8 cellular contexts compared by ENCODE assay signal in the genomic region with DNA sequence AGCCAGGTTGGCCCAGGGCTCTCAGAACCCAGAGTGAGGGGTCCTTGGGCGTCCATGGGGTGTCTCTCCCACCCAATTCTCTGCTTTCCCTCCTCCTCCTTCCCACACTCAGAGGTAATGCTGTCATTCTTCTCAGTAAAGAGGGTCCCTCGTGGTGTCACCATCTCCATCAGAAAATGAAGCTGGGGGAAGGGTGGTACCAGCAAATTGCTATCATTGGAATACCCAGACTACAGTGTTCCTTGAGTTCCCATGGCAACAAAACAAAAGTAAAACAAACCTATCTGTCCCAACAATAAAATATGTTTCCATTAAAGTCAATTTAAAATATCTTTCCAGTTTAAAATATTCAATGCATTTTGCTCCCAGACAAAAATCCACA.
A peak's percentile ranks its signal among the peaks of the same experiment; 100 is the strongest.
DNase-seq lines count a peak whose midpoint lies in the region; ATAC-seq and TF ChIP-seq lines count a peak whose summit lies in the region.

No MANE protein-coding gene starts in this region.

- peaks cover 43% of the 10 kb centered on the region for H3K36me3 ChIP-seq in right atrium auricular region
- H3K36me3 ChIP-seq in stomach: peaks cover 13 to 43% (median 38%) of the 10 kb centered on the region in 4 donors
- H3K36me3 ChIP-seq in MM.1S (replicated peaks; ENCODE audit: insufficient read depth, low read length): peaks cover 20% of the 10 kb centered on the region

- H3K36me3 Mint-ChIP-seq in activated CD4-positive, alpha-beta T cell treated with anti-CD3 and anti-CD28 coated beads for 36 hours (ENCODE audit: low read depth): peaks cover 89% of the 10 kb centered on the region
- peaks cover 57% of the 10 kb centered on the region for H3K36me3 Mint-ChIP-seq in activated T-helper 1 cell treated with anti-CD3 and anti-CD28 coated beads, Interleukin-12 subunit alpha, Interleukin-12 subunit beta, Interleukin-2, Interleukin-4 antibody, amounts not matched to agents 30 ng/mL and 10 ng/mL and 1 ng/mL, durations not matched to agents 14 hours and 24 hours and 36 hours (ENCODE audit: low read depth)

- intact Hi-C loops in activated CD4-positive, alpha-beta T cell treated with anti-CD3 and anti-CD28 coated beads for 36 hours (cut with DNase I, micrococcal nuclease): loop anchor here in 1 of 2 experiments (2.0 to 10.0 kb wide), 3 partner anchors 21 to 161 kb away; no protein-coding TSS in a partner anchor
- intact Hi-C loops in activated T-helper 1 cell treated with anti-CD3 and anti-CD28 coated beads, Interleukin-12 subunit alpha, Interleukin-12 subunit beta, Interleukin-2, Interleukin-4 antibody, amounts not matched to agents 30 ng/mL and 10 ng/mL and 1 ng/mL, durations not matched to agents 14 hours and 24 hours and 36 hours (cut with micrococcal nuclease): loop anchor here (1.0 kb wide), 1 partner anchor 100 kb away; no protein-coding TSS in a partner anchor
- intact Hi-C loops in stomach (cut with DNase I; ENCODE audit: low total_unique reads): no loop called here

- H3K9ac ChIP-seq in MM.1S (ENCODE audit: low read length): no peak overlapping the region

- no peak for TF ChIP-seq EP300 in stomach (IDR thresholded peaks at IDR 0.05)

- H3K4me3 ChIP-seq in right atrium auricular region: peak overlapping the region in 1 of 2 donors; percentile 12
- no peak overlapping the region for H3K4me3 ChIP-seq in stomach
- no peak overlapping the region for H3K4me3 ChIP-seq in MM.1S (ENCODE audit: low read length)

- H3K27ac Mint-ChIP-seq in activated CD4-positive, alpha-beta T cell treated with anti-CD3 and anti-CD28 coated beads for 36 hours: peak overlapping the region; percentile 90
- peak overlapping the region; percentile 84 for H3K27ac Mint-ChIP-seq in activated T-helper 1 cell treated with anti-CD3 and anti-CD28 coated beads, Interleukin-12 subunit alpha, Interleukin-12 subunit beta, Interleukin-2, Interleukin-4 antibody, amounts not matched to agents 30 ng/mL and 10 ng/mL and 1 ng/mL, durations not matched to agents 14 hours and 24 hours and 36 hours

- no peaks in the 10 kb centered on the region for H3F3A ChIP-seq in MM.1S (ENCODE audit: insufficient read depth, low read length)

- H3K9me3 ChIP-seq in right atrium auricular region (no peaks in the 10 kb centered on the region), stomach (no peaks in the 10 kb centered on the region), MM.1S (replicated peaks; ENCODE audit: insufficient read depth, low read length) (no peaks in the 10 kb centered on the region)

- no peak for DNase-seq in activated CD4-positive, alpha-beta T cell treated with anti-CD3 and anti-CD28 coated beads for 36 hours
- DNase-seq in activated CD4-positive, alpha-beta T cell treated with anti-CD3 and anti-CD28 coated beads for 48 hours: no peak
- no peak for DNase-seq in activated T-helper 1 cell treated with anti-CD3 and anti-CD28 coated beads, Interleukin-12 subunit alpha, Interleukin-12 subunit beta, Interleukin-2, Interleukin-4 antibody, amounts not matched to agents 30 ng/mL and 10 ng/mL and 1 ng/mL, durations not matched to agents 14 hours and 24 hours and 36 hours (ENCODE audit: low spot score)
- DNase-seq in right atrium auricular region (ENCODE audit: low spot score) (no peak), stomach (no peak), MM.1S (no peak)
- DNase-seq in stimulated activated CD4-positive, alpha-beta T cell treated with anti-CD3 and anti-CD28 coated beads, Interleukin-15, amount 100 ng/mL, for 24 hours: no peak

- CTCF ChIA-PET in activated CD4-positive, alpha-beta T cell treated with anti-CD3 and anti-CD28 coated beads for 36 hours (lab: Charles Lee): interaction anchor here (0.5 to 1.5 kb wide), 4 partner anchors 12 to 43 kb away, joined by 3 read pairs; no protein-coding TSS in a partner anchor

- H3K27me3 ChIP-seq in right atrium auricular region (no peaks in the 10 kb centered on the region), stomach (no peaks in the 10 kb centered on the region), MM.1S (replicated peaks; ENCODE audit: insufficient read depth, low read length) (no peaks in the 10 kb centered on the region)

- no peaks in the 10 kb centered on the region for H3K27me3 Mint-ChIP-seq in activated CD4-positive, alpha-beta T cell treated with anti-CD3 and anti-CD28 coated beads for 36 hours
- no peaks in the 10 kb centered on the region for H3K27me3 Mint-ChIP-seq in activated T-helper 1 cell treated with anti-CD3 and anti-CD28 coated beads, Interleukin-12 subunit alpha, Interleukin-12 subunit beta, Interleukin-2, Interleukin-4 antibody, amounts not matched to agents 30 ng/mL and 10 ng/mL and 1 ng/mL, durations not matched to agents 14 hours and 24 hours and 36 hours (ENCODE audit: insufficient read depth)

- H3K4me1 Mint-ChIP-seq in activated CD4-positive, alpha-beta T cell treated with anti-CD3 and anti-CD28 coated beads for 36 hours: peaks cover 82% of the 10 kb centered on the region
- H3K4me1 Mint-ChIP-seq in activated T-helper 1 cell treated with anti-CD3 and anti-CD28 coated beads, Interleukin-12 subunit alpha, Interleukin-12 subunit beta, Interleukin-2, Interleukin-4 antibody, amounts not matched to agents 30 ng/mL and 10 ng/mL and 1 ng/mL, durations not matched to agents 14 hours and 24 hours and 36 hours (ENCODE audit: low read depth): peaks cover 72% of the 10 kb centered on the region

- no peak for TF ChIP-seq POLR2A in stomach (IDR thresholded peaks at IDR 0.05)

- POLR2A ChIA-PET in activated CD4-positive, alpha-beta T cell treated with anti-CD3 and anti-CD28 coated beads for 36 hours (lab: Charles Lee): interaction anchor here (1.3 kb wide), 1 partner anchor 12 kb away, joined by 4 read pairs; no protein-coding TSS in a partner anchor

- H3K9me3 Mint-ChIP-seq in activated CD4-positive, alpha-beta T cell treated with anti-CD3 and anti-CD28 coated beads for 36 hours (ENCODE audit: low read depth): peaks cover 3% of the 10 kb centered on the region
- H3K9me3 Mint-ChIP-seq in activated T-helper 1 cell treated with anti-CD3 and anti-CD28 coated beads, Interleukin-12 subunit alpha, Interleukin-12 subunit beta, Interleukin-2, Interleukin-4 antibody, amounts not matched to agents 30 ng/mL and 10 ng/mL and 1 ng/mL, durations not matched to agents 14 hours and 24 hours and 36 hours: peaks cover 4% of the 10 kb centered on the region

- TF ChIP-seq CTCF in right atrium auricular region (IDR thresholded peaks at IDR 0.05) (no peak), stomach (IDR thresholded peaks at IDR 0.05) (no peak), MM.1S (IDR thresholded peaks at IDR 0.05; ENCODE audit: low read length) (no peak)

- H3K9me2 ChIP-seq in MM.1S (replicated peaks; ENCODE audit: insufficient read depth, low read length): no peaks in the 10 kb centered on the region

- H3K4me2 ChIP-seq in MM.1S (ENCODE audit: low read depth, low read length): no peak overlapping the region

- H3K4me1 ChIP-seq in right atrium auricular region (peaks cover 0 to 66% of the 10 kb centered on the region in 2 donors), stomach (peaks cover 31 to 57% (median 44%) of the 10 kb centered on the region in 4 donors), MM.1S (ENCODE audit: low read length) (peaks cover 12% of the 10 kb centered on the region)

- H4K20me1 ChIP-seq in MM.1S (ENCODE audit: insufficient read depth, low read length): peaks cover 4% of the 10 kb centered on the region; the same call in 1 of the 2 replicates

- no peak for ATAC-seq in activated CD4-positive, alpha-beta T cell treated with anti-CD3 and anti-CD28 coated beads for 36 hours
- no peak for ATAC-seq in HG02623 (IDR thresholded peaks at IDR 0.05; ENCODE audit: unreplicated experiment)

- WGBS in stomach, 5 donors: 26 to 53% (median 32%) methylated on average over 2 of the region's 2 CpGs

- peaks cover 87% of the 10 kb centered on the region for H3K79me2 ChIP-seq in MM.1S (ENCODE audit: low read length)

- H3K4me3 Mint-ChIP-seq in activated CD4-positive, alpha-beta T cell treated with anti-CD3 and anti-CD28 coated beads for 36 hours: peak overlapping the region; percentile 52
- peak overlapping the region; percentile 78 for H3K4me3 Mint-ChIP-seq in activated T-helper 1 cell treated with anti-CD3 and anti-CD28 coated beads, Interleukin-12 subunit alpha, Interleukin-12 subunit beta, Interleukin-2, Interleukin-4 antibody, amounts not matched to agents 30 ng/mL and 10 ng/mL and 1 ng/mL, durations not matched to agents 14 hours and 24 hours and 36 hours

- no peak overlapping the region for H2AFZ ChIP-seq in MM.1S (ENCODE audit: low read length)

- H3K27ac ChIP-seq in right atrium auricular region: peak overlapping the region; percentile 85 to 89
- peak overlapping the region; percentile 57 to 89 (median 82) for H3K27ac ChIP-seq in stomach
- no peak overlapping the region; the same call in 1 of the 2 replicates for H3K27ac ChIP-seq in MM.1S (ENCODE audit: low read length)
